ENCODE assay signal across 2 cellular contexts in the genomic region with DNA sequence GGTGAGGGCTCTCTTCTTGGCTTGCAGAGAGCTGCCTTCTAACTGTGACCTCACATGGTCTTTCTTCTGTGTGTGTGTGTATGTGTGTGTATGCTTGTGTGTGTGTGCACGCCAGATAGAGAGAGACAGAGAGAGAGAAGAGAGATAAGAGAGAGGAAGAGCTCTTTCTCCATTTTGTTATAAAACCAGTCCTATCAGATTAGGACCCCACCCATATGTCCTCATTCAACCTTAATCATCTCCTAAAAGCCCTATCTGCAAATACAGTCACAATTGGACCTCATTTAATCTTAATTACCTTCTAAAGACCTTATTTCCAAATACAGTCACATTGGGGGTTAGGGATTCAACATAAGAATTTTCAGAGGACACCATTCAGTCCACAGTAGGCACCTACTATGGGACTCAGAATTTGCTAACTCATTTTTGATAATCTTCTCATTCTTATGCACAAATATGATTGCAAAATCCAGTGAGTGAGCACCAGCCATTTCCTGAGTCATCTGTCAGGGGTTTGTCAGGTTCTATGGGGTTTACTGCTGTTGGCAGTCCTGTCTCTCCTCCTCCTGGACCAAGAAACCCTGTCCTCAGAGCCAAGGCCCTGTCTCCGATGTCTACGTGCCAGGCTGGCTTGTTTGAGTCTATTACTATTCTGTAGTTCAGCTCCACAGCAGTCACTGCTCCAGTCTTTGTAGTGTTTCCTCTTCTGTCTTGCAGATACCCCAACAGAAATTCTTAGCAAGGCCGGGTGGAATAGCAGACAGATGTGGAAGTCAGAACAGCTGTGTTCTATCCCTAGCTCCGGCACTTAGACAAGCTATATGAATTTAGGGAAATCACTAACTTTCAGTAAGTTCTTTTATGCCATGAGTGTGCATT.
A peak's percentile ranks its signal among the peaks of the same experiment; 100 is the strongest.
TF ChIP-seq lines count a peak whose summit lies in the region.

No MANE protein-coding gene starts in this region.

TF ChIP-seq in IMR-90, 13 proteins besides CTCF, POLR2A, EP300 and RAD21:
- TF ChIP-seq SMC3 (IDR thresholded peaks at IDR 0.05; ENCODE audit: low read depth, low read length) (no peak), MXI1 (IDR thresholded peaks at IDR 0.05; ENCODE audit: borderline replicate concordance, low read depth, low read length) (no peak), CHD1 (IDR thresholded peaks at IDR 0.05; ENCODE audit: low read depth, low read length) (no peak), ELK1 (IDR thresholded peaks at IDR 0.05; ENCODE audit: borderline replicate concordance, low read depth, low read length) (no peak), MAZ (IDR thresholded peaks at IDR 0.05; ENCODE audit: borderline replicate concordance, low read depth, low read length) (no peak), NFE2L2 (IDR thresholded peaks at IDR 0.05; ENCODE audit: low read depth, low read length) (no peak), CEBPB (IDR thresholded peaks at IDR 0.05; ENCODE audit: low read depth, low read length) (peak; percentile 68; the same call in 1 of the 2 replicates)

TF ChIP-seq in HepG2, 621 proteins besides CTCF, POLR2A, EP300 and RAD21:
- TF ChIP-seq, protein P1, sequence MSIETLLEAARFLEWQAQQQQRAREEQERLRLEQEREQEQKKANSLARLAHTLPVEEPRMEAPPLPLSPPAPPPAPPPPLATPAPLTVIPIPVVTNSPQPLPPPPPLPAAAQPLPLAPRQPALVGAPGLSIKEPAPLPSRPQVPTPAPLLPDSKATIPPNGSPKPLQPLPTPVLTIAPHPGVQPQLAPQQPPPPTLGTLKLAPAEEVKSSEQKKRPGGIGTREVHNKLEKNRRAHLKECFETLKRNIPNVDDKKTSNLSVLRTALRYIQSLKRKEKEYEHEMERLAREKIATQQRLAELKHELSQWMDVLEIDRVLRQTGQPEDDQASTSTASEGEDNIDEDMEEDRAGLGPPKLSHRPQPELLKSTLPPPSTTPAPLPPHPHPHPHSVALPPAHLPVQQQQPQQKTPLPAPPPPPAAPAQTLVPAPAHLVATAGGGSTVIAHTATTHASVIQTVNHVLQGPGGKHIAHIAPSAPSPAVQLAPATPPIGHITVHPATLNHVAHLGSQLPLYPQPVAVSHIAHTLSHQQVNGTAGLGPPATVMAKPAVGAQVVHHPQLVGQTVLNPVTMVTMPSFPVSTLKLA (IDR thresholded peaks at IDR 0.05), result no peak
- TF ChIP-seq ZNF547 (CRISPR knock-in tag; IDR thresholded peaks at IDR 0.05) (no peak), ZFP91 (CRISPR knock-in tag; IDR thresholded peaks at IDR 0.05; ENCODE audit: borderline replicate concordance) (no peak), RBM22 (optimal IDR thresholded peaks at IDR 0.05; ENCODE audit: low read length) (no peak), ZNF878 (CRISPR knock-in tag; IDR thresholded peaks at IDR 0.05) (no peak), STAT5B (CRISPR knock-in tag; IDR thresholded peaks at IDR 0.05) (no peak), CREBL2 (CRISPR knock-in tag; IDR thresholded peaks at IDR 0.05; ENCODE audit: borderline replicate concordance) (no peak), AHR (CRISPR knock-in tag; IDR thresholded peaks at IDR 0.05) (no peak)
- TF ChIP-seq, protein P2, sequence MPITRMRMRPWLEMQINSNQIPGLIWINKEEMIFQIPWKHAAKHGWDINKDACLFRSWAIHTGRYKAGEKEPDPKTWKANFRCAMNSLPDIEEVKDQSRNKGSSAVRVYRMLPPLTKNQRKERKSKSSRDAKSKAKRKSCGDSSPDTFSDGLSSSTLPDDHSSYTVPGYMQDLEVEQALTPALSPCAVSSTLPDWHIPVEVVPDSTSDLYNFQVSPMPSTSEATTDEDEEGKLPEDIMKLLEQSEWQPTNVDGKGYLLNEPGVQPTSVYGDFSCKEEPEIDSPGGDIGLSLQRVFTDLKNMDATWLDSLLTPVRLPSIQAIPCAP (CRISPR knock-in tag; IDR thresholded peaks at IDR 0.05; ENCODE audit: low read depth), result no peak
